ENCODE assay signal across 29 cellular contexts in the genomic region with DNA sequence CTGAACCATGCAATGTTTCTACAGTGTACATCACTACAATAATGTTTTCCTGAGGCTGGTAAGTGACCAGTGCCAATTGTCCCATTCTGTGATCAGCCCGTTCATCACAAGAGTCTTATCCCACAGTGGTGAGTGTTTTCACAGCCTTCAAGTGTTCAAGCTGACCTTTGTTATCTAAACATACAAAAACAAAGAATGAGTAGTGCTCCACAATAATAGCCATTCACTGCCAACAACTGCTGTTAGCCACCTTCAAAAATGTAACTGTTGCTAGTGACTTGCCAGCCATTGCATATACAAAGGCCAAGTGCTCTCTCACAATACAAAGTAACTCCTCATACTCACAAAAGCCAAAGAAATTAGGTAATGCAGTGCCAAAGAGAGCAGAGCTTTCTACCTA.
"Had no signal": no experiment of that assay in that cellular context is flagged by ENCODE, and none has a peak within 500 bp of the region (broad histone marks: within the 10 kb centered on the region; RNA-seq: fewer than 3 reads in every experiment).

No MANE protein-coding gene starts in this region.

- H3K4me3 ChIP-seq: adrenal gland, SJSA1 had no signal

- H3K4me2 ChIP-seq: SK-N-SH had no signal

- H3K9me3 Mint-ChIP-seq: activated CD4-positive, alpha-beta T cell treated with anti-CD3 and anti-CD28 coated beads, Interleukin-2, amount 10 ng/mL, durations not matched to agents 24 days and 14 days; activated naive CD4-positive, alpha-beta T cell treated with anti-CD3 and anti-CD28 coated beads, Interleukin-2, amount 50 U/mL, for 72 hours; activated T-cell treated with anti-CD3 and anti-CD28 coated beads, Interleukin-2, amount 50 U/mL, for 24 hours; activated T-helper 2 cell treated with anti-CD3 and anti-CD28 coated beads, Interferon-gamma antibody, Interleukin-2, Interleukin-4, amounts not matched to agents 10 μg/mL and 5 μg/mL and 100 μg/mL, durations not matched to agents 14 hours and 24 hours and 36 hours; T-helper 1 cell treated with Interleukin-12 subunit alpha and Interleukin-12 subunit beta and Interleukin-4 antibody, amounts not matched to agents 30 μg/mL and 1 μg/mL, for 36 hours; T-helper 2 cell treated with Interferon-gamma antibody and Interleukin-4, amounts not matched to agents 5 μg/mL and 100 μg/mL, for 36 hours had no signal

- DNase-seq: activated CD4-positive, alpha-beta T cell treated with anti-CD3 and anti-CD28 coated beads, Interleukin-2, amount 10 ng/mL, durations not matched to agents 24 days and 14 days; activated CD4-positive, alpha-beta T cell treated with anti-CD3 and anti-CD28 coated beads, Interleukin-2, amount 50 U/mL, for 4 hours; activated CD8-positive, alpha-beta T cell treated with anti-CD3 and anti-CD28 coated beads, Interleukin-2, amount 10 ng/mL, durations not matched to agents 7 days and 5 days; activated gamma-delta T cell; activated naive CD4-positive, alpha-beta T cell treated with Interleukin-2 at 50 U/mL for 16 hours; activated T-cell treated with anti-CD3 and anti-CD28 coated beads, Interleukin-2, amount 50 U/mL, for 24 hours; adrenal gland; caudate nucleus; cerebellar nuclear complex; MM.1S; MV-4-11; NCI-H1092; NCI-H1436 treated with DMSO at 0.1 percent for 48 hours; NCI-H1694 treated with DMSO at 0.1 percent for 48 hours; NCI-H2029 treated with DMSO at 0.1 percent for 48 hours; NCI-H2107; NCI-H226; NCI-H446 treated with DMSO at 0.1 percent for 48 hours; NCI-H524; NCI-H69; SHP77; SK-N-SH had no signal

- H3K36me3 ChIP-seq: adrenal gland, SJSA1 had no signal

- ATAC-seq: activated CD8-positive, alpha-beta T cell treated with anti-CD3 and anti-CD28 coated beads, Interleukin-2, amount 10 ng/mL, durations not matched to agents 7 days and 5 days; activated naive CD4-positive, alpha-beta T cell treated with anti-CD3 and anti-CD28 coated beads, Interleukin-2, amount 50 U/mL, for 72 hours; Panc1 had no signal

- H3K4me3 Mint-ChIP-seq: activated CD4-positive, alpha-beta T cell treated with anti-CD3 and anti-CD28 coated beads, Interleukin-2, amount 10 ng/mL, durations not matched to agents 24 days and 14 days; activated CD8-positive, alpha-beta T cell treated with anti-CD3 and anti-CD28 coated beads, Interleukin-2, amount 10 ng/mL, durations not matched to agents 7 days and 5 days; activated T-cell treated with anti-CD3 and anti-CD28 coated beads, Interleukin-2, amount 50 U/mL, for 24 hours; brain; T-helper 1 cell treated with Interleukin-12 subunit alpha and Interleukin-12 subunit beta and Interleukin-4 antibody, amounts not matched to agents 30 μg/mL and 1 μg/mL, for 36 hours; T-helper 2 cell treated with Interferon-gamma antibody and Interleukin-4, amounts not matched to agents 5 μg/mL and 100 μg/mL, for 36 hours had no signal

- H3K4me1 ChIP-seq: adrenal gland, SJSA1 had no signal

- H3K9me2 ChIP-seq: SK-N-SH had no signal

- H3K4me1 Mint-ChIP-seq: activated CD4-positive, alpha-beta T cell treated with anti-CD3 and anti-CD28 coated beads, Interleukin-2, amount 10 ng/mL, durations not matched to agents 24 days and 14 days; brain had no signal

- H3K36me3 Mint-ChIP-seq: activated naive CD4-positive, alpha-beta T cell treated with anti-CD3 and anti-CD28 coated beads, Interleukin-2, amount 50 U/mL, for 72 hours; brain had no signal

- H3K9me3 ChIP-seq: adrenal gland, SJSA1, SK-N-SH had no signal

- H3K27me3 ChIP-seq: adrenal gland, SJSA1 had no signal

- H3K27me3 Mint-ChIP-seq: activated CD4-positive, alpha-beta T cell treated with anti-CD3 and anti-CD28 coated beads, Interleukin-2, amount 10 ng/mL, durations not matched to agents 24 days and 14 days had no signal

- H3K27ac ChIP-seq: adrenal gland, SJSA1 had no signal

- H3K27ac Mint-ChIP-seq: activated CD4-positive, alpha-beta T cell treated with anti-CD3 and anti-CD28 coated beads, Interleukin-2, amount 10 ng/mL, durations not matched to agents 24 days and 14 days; activated CD8-positive, alpha-beta T cell treated with anti-CD3 and anti-CD28 coated beads, Interleukin-2, amount 10 ng/mL, durations not matched to agents 7 days and 5 days; activated naive CD4-positive, alpha-beta T cell treated with anti-CD3 and anti-CD28 coated beads, Interleukin-2, amount 50 U/mL, for 72 hours; activated T-cell treated with anti-CD3 and anti-CD28 coated beads, Interleukin-2, amount 50 U/mL, for 24 hours; activated T-helper 2 cell treated with anti-CD3 and anti-CD28 coated beads, Interferon-gamma antibody, Interleukin-2, Interleukin-4, amounts not matched to agents 10 μg/mL and 5 μg/mL and 100 μg/mL, durations not matched to agents 14 hours and 24 hours and 36 hours; brain; T-helper 1 cell treated with Interleukin-12 subunit alpha and Interleukin-12 subunit beta and Interleukin-4 antibody, amounts not matched to agents 30 μg/mL and 1 μg/mL, for 36 hours; T-helper 2 cell treated with Interferon-gamma antibody and Interleukin-4, amounts not matched to agents 5 μg/mL and 100 μg/mL, for 36 hours had no signal
